Comparison of ENCODE assay signal across 26 cellular contexts in genomic region chr15:96783746-96784145, GRCh38.
"Had no signal": no experiment of that assay in that cellular context is flagged by ENCODE, and none has a peak within 500 bp of the region (broad histone marks: within the 10 kb centered on the region; RNA-seq: fewer than 3 reads in every experiment).

No MANE protein-coding gene starts in this region.

- DNase-seq: stimulated activated CD4-positive, alpha-beta T cell treated with anti-CD3 and anti-CD28 coated beads, Interleukin-2, amount 100 ng/mL, for 48 hours; stimulated activated CD4-positive, alpha-beta T cell treated with anti-CD3 and anti-CD28 coated beads, Interleukin-4, amount 100 ng/mL, for 1 hour; stimulated activated CD4-positive, alpha-beta T cell treated with anti-CD3 and anti-CD28 coated beads, Interleukin-4, amount 100 ng/mL, for 24 hours; stimulated activated CD4-positive, alpha-beta T cell treated with anti-CD3 and anti-CD28 coated beads, Interleukin-4, amount 100 ng/mL, for 4 hours; stimulated activated CD8-positive, alpha-beta memory T cell treated with anti-CD3 and anti-CD28 coated beads, Interleukin-4, amount 100 ng/mL, for 48 hours; stimulated activated naive B cell treated with anti-CD40 and anti-IgM and Interleukin-4, amounts not matched to agents 10 μg/mL and 1 μg/mL and 100 μg/mL, for 72 hours; stimulated activated naive CD4-positive, alpha-beta T cell; stimulated activated naive CD4-positive, alpha-beta T cell treated with Interleukin-2 at 50 U/mL for 16 hours; stimulated activated naive CD8-positive, alpha-beta T cell treated with anti-CD3 and anti-CD28 coated beads, Interleukin-15, amount 100 ng/mL, for 72 hours; stimulated activated naive CD8-positive, alpha-beta T cell treated with anti-CD3 and anti-CD28 coated beads, Interleukin-15, Interleukin-2, amounts not matched to agents 100 U/mL and 50 U/mL, for 24 hours; stomach; substantia nigra; thyroid gland; tibial artery; transverse colon; trophoblast cell; upper lobe of right lung; uterus had no signal

- H3K27ac ChIP-seq: stomach, suprapubic skin, thoracic aorta, thyroid gland, tibial artery, tibial nerve, transverse colon, upper lobe of left lung, upper lobe of right lung, uterus, vagina had no signal

- H3K4me1 ChIP-seq: stomach, suprapubic skin, testis, thyroid gland, tibial artery, tibial nerve, transverse colon, upper lobe of left lung, upper lobe of right lung, uterus, vagina had no signal

- H3K36me3 ChIP-seq: stomach, suprapubic skin, thoracic aorta, thyroid gland, tibial artery, tibial nerve, transverse colon, upper lobe of left lung, upper lobe of right lung, uterus, vagina had no signal

- ATAC-seq: stimulated activated effector memory CD8-positive, alpha-beta T cell treated with anti-CD3 and anti-CD28 coated beads, Interleukin-12 subunit alpha, Interleukin-12 subunit beta, amount 100 ng/mL, for 72 hours; stimulated activated memory B cell treated with anti-CD40 and anti-IgM and Interleukin-4, amounts not matched to agents 10 μg/mL and 1 μg/mL and 100 μg/mL, for 72 hours; stimulated activated naive B cell treated with anti-CD40 and anti-IgM and Interleukin-4, amounts not matched to agents 10 μg/mL and 1 μg/mL and 100 μg/mL, for 72 hours; stimulated activated naive CD8-positive, alpha-beta T cell treated with anti-CD3 and anti-CD28 coated beads, Interleukin-15, amount 100 ng/mL, for 72 hours; stimulated activated naive CD8-positive, alpha-beta T cell treated with anti-CD3 and anti-CD28 coated beads, Interleukin-15, Interleukin-2, amounts not matched to agents 100 U/mL and 50 U/mL, for 24 hours; upper lobe of right lung had no signal

- H3K9me3 ChIP-seq: stomach, suprapubic skin, testis, thoracic aorta, thyroid gland, tibial artery, tibial nerve, transverse colon, upper lobe of left lung, upper lobe of right lung, uterus, vagina had no signal

- H3K27me3 ChIP-seq: stomach, suprapubic skin, testis, thyroid gland, tibial artery, tibial nerve, transverse colon, upper lobe of left lung, upper lobe of right lung, uterus, vagina had no signal

- H3K4me3 ChIP-seq: stomach, suprapubic skin, testis, thoracic aorta, thyroid gland, tibial artery, tibial nerve, transverse colon, upper lobe of left lung, upper lobe of right lung, uterus, vagina had no signal
